In the genomic region with DNA sequence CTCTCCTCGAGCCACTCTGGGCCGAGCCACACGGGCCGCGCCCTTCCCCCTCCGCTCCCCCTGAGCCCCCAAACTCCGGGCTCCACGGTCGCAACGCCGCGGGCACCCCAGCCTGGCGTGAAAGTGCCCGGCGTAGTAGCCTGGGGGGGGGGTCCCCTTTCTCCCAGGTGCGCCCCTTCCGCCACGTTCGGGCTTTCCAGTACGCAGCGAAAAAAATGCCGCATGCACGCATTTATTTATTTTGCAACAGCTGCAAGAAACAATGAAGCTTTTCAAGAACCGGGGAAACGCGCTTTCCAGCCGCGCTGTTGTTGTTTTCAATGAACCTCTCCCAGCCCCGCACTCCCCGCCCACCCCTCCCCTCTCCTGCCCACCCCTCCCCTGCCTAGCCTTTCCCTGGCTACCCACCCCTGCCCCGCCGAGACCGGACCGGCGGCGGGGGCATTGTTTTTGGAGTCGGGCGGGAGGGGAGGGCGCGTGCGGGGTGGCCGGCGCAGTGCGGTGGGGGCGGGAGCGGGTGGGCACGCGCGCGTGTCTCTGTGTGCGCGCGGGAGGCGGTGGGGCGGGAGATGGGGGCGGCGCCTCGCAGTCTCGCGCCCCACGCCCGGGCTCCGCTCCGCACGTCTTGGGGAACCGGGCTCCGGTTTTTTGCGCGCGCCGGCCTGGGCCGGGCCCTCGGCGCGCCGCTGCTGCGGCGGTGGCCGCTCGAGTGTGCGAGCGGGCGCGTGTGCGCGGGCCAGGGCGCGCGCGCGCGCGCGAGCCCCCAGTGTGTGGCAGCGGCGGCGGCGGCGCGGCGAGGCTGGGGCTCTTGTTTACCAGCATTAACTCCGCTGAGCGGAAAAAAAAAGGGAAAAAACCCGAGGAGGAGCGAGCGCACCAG, we compare ENCODE assay signal across 8 cellular contexts. TPM values are rescaled to one million over a fixed set of nuclear protein-coding genes. Genes with fewer than 3 reads are reported as not detected.
A peak's percentile ranks its signal among the peaks of the same experiment; 100 is the strongest.
DNase-seq lines count a peak whose midpoint lies in the region; ATAC-seq lines count a peak whose summit lies in the region.

IGF1R (plus strand) TSS at position 766 of the 880 bp plus-strand sequence. CDS start 1,043 bp downstream, outside the sequence.

- ATAC-seq in GM18909 (IDR thresholded peaks at IDR 0.05; ENCODE audit: poor library complexity, unreplicated experiment) = peak; percentile 68
- peak; percentile 66 for ATAC-seq in HG03175 (IDR thresholded peaks at IDR 0.05; ENCODE audit: unreplicated experiment)
- ATAC-seq in left lobe of liver = peak; percentile 92

- DNase-seq in AG08395 (ENCODE audit: low spot score) = peak; percentile 89
- DNase-seq in NCI-H446 treated with DMSO at 0.1 percent for 48 hours (lab: John Stamatoyannopoulos, UW) = peak; percentile 62
- DNase-seq in activated CD4-positive, alpha-beta T cell treated with anti-CD3 and anti-CD28 coated beads for 48 hours = peak; percentile 88
- DNase-seq in dedifferentiated amniotic fluid mesenchymal stem cell (ENCODE audit: extremely low spot score) = peak; percentile 90
- DNase-seq in left lobe of liver (ENCODE audit: low spot score) = peak; percentile 85
- DNase-seq in stimulated activated CD4-positive, alpha-beta T cell treated with anti-CD3 and anti-CD28 coated beads, Interleukin-1b, Interleukin-23, amount 100 ng/mL, for 48 hours = peak; percentile 82

RNA-seq across cellular contexts. Expression of gene IGF1R, which starts in this region (rescaled TPM):
- 3.3 TPM for total RNA-seq in left lobe of liver

Comparison
In these comparisons a context has a peak if more than half of its experiments do, and no peak if none do; other contexts are left out.
1. Peak in every context shown above with its lines: DNase-seq and ATAC-seq.